Comparison of ENCODE assay signal across 15 cellular contexts in genomic region chr10:71391701-71392100, GRCh38. TPM values are rescaled to one million over a fixed set of nuclear protein-coding genes. Genes with fewer than 3 reads are reported as not detected.
DNase-seq lines count a peak whose midpoint lies in the region; TF ChIP-seq lines count a peak whose summit lies in the region.
"Had no signal": no experiment of that assay in that cellular context is flagged by ENCODE, and none has a peak within 500 bp of the region (broad histone marks: within the 10 kb centered on the region; RNA-seq: fewer than 3 reads in every experiment).

No MANE protein-coding gene starts in this region.

- peaks cover 2% of the 10 kb centered on the region for H3K4me1 Mint-ChIP-seq in activated CD4-positive, alpha-beta T cell treated with anti-CD3 and anti-CD28 coated beads, Interleukin-2, amount 10 ng/mL, durations not matched to agents 7 days and 5 days

- DNase-seq in NCI-H2029 (lab: John Stamatoyannopoulos, UW) (peak; percentile 44), posterior vena cava (ENCODE audit: low spot score) (peak; percentile 37), KBM-7 (no peak)
- no peak for DNase-seq in activated CD4-positive, alpha-beta T cell treated with anti-CD3 and anti-CD28 coated beads, Interleukin-2, amount 50 U/mL, for 1 hour
- DNase-seq in activated CD4-positive, alpha-beta T cell treated with anti-CD3 and anti-CD28 coated beads, Interleukin-2, amount 10 ng/mL, durations not matched to agents 7 days and 5 days, result no peak
- DNase-seq: ACHN; CD8-positive, alpha-beta memory T cell; DMS79 treated with DMSO at 0.1 percent for 48 hours; NCI-H1417 treated with DMSO at 0.1 percent for 48 hours; NCI-H1930; NCI-H2171; NCI-H446 treated with DMSO at 0.1 percent for 48 hours; Right ventricle myocardium superior had no signal

- no peak overlapping the region for H3K27ac ChIP-seq in HEK293 (ENCODE audit: extremely low read depth, low read depth, low read length)
- peak overlapping the region; percentile 4 for H3K27ac ChIP-seq in cingulate gyrus (ENCODE audit: low read depth, low read length)

- no peaks in the 10 kb centered on the region for H3K9me3 ChIP-seq in HEK293 (ENCODE audit: control insufficient read depth, insufficient read depth, low read depth, low read length)

- peaks cover 46% of the 10 kb centered on the region for H3K27me3 Mint-ChIP-seq in activated CD4-positive, alpha-beta T cell treated with anti-CD3 and anti-CD28 coated beads, Interleukin-2, amount 10 ng/mL, durations not matched to agents 7 days and 5 days

- no peak for TF ChIP-seq CTCF in HEK293 (tag by site-specific recombination; IDR thresholded peaks at IDR 0.05)

- H3K36me3 Mint-ChIP-seq in activated CD4-positive, alpha-beta T cell treated with anti-CD3 and anti-CD28 coated beads, Interleukin-2, amount 10 ng/mL, durations not matched to agents 7 days and 5 days (ENCODE audit: low read depth), result no peaks in the 10 kb centered on the region

- H3K27ac Mint-ChIP-seq in activated CD4-positive, alpha-beta T cell treated with anti-CD3 and anti-CD28 coated beads, Interleukin-2, amount 10 ng/mL, durations not matched to agents 7 days and 5 days, result no peak overlapping the region

- H3K4me3 ChIP-seq in HEK293 (ENCODE audit: low read depth, low read length), result no peak overlapping the region

- intact Hi-C loops in posterior vena cava (cut with DNase I), result no loop called here

- CTCF ChIA-PET in HEK293 (lab: Yijun Ruan, JAX), result interaction anchor here (0.7 to 1.2 kb wide), 2 partner anchors 7 to 179 kb away, joined by 3 to 4 read pairs; no protein-coding TSS in a partner anchor
- CTCF ChIA-PET in activated CD4-positive, alpha-beta T cell treated with anti-CD3 and anti-CD28 coated beads, Interleukin-2, amount 10 ng/mL, durations not matched to agents 7 days and 5 days (lab: Charles Lee), result interaction anchor here (1.4 to 1.7 kb wide), 2 partner anchors 7 to 10 kb away, joined by 4 read pairs; no protein-coding TSS in a partner anchor

- in situ Hi-C loops in KBM-7 (cut with MboI; ENCODE audit: low pct_unique_long_range_greater_than_20kb, low sequenced_read_pairs), result no loop called here

- no peaks in the 10 kb centered on the region for H3K4me1 ChIP-seq in HEK293 (ENCODE audit: control insufficient read depth, insufficient read depth, low read length)

- no peaks in the 10 kb centered on the region for H3K9me3 Mint-ChIP-seq in activated CD4-positive, alpha-beta T cell treated with anti-CD3 and anti-CD28 coated beads, Interleukin-2, amount 10 ng/mL, durations not matched to agents 7 days and 5 days
- H3K9me3 Mint-ChIP-seq: CD8-positive, alpha-beta memory T cell had no signal

- H3K4me3 Mint-ChIP-seq in activated CD4-positive, alpha-beta T cell treated with anti-CD3 and anti-CD28 coated beads, Interleukin-2, amount 10 ng/mL, durations not matched to agents 7 days and 5 days, result no peak overlapping the region
- H3K4me3 Mint-ChIP-seq: CD8-positive, alpha-beta memory T cell had no signal

- no peaks in the 10 kb centered on the region for H3K36me3 ChIP-seq in HEK293 (ENCODE audit: control insufficient read depth in 2 of 2, insufficient read depth in 1 of 2, low read length in 2 of 2)

- POLR2A ChIA-PET in HEK293 (lab: Yijun Ruan, JAX), result no interaction called here
- POLR2A ChIA-PET in activated CD4-positive, alpha-beta T cell treated with anti-CD3 and anti-CD28 coated beads, Interleukin-2, amount 10 ng/mL, durations not matched to agents 7 days and 5 days (lab: Charles Lee), result no interaction called here

TF ChIP-seq in HEK293, 187 proteins besides CTCF, POLR2A, EP300 and RAD21:
- TF ChIP-seq ZNF692 (tag by site-specific recombination; IDR thresholded peaks at IDR 0.05) (peak; percentile 25; the same call in 1 of the 2 replicates), TRIM28 (IDR thresholded peaks at IDR 0.05; ENCODE audit: borderline replicate concordance, low read length) (no peak)

RNA-seq across cellular contexts. Expression of gene CDH23, which starts 5.0 kb away (rescaled TPM):
- total RNA-seq in posterior vena cava, result 10 to 100 TPM; 24.5 to 43.0 TPM
- total RNA-seq in activated CD4-positive, alpha-beta T cell treated with anti-CD3 and anti-CD28 coated beads, Interleukin-2, amount 10 ng/mL, durations not matched to agents 7 days and 5 days, result 1 to 10 TPM; 4.0 to 4.5 TPM

Comparison
In these comparisons a context has a peak if more than half of its experiments do, and no peak if none do; other contexts are left out.
1. DNase-seq: peak in NCI-H2029 (single experiment) and posterior vena cava (single experiment); none in activated CD4-positive, alpha-beta T cell treated with anti-CD3 and anti-CD28 coated beads, Interleukin-2, amount 50 U/mL, for 1 hour (single experiment), KBM-7 (single experiment) and activated CD4-positive, alpha-beta T cell treated with anti-CD3 and anti-CD28 coated beads, Interleukin-2, amount 10 ng/mL, durations not matched to agents 7 days and 5 days (single experiment).
2. RNA of gene CDH23, which starts 5.0 kb away (total RNA-seq): 24.5 to 43.0 TPM in posterior vena cava; 4.0 to 4.5 TPM in activated CD4-positive, alpha-beta T cell treated with anti-CD3 and anti-CD28 coated beads, Interleukin-2, amount 10 ng/mL, durations not matched to agents 7 days and 5 days; every median in the first group is over 4 times any median in the second.